Comparison of ENCODE assay signal across 9 cellular contexts in the genomic region with DNA sequence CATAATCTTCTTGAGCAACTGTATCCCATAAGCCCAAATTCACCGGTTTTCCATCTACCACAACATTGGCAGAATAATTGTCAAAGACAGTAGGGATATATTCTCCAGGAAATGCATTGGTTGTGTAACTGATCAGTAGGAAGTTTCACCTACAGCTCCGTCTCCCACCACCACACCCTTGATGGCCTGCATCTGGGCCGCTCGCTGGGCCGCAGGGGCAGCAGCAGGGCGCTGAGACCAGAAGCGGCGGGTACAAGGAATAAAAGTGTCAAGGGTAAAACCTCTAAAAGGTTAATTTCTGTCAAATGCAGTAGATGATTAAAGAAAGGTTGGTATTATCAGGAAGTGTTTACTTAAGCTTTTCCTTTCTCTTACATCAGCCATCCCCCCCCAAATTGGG.
"Had no signal": no experiment of that assay in that cellular context is flagged by ENCODE, and none has a peak within 500 bp of the region (broad histone marks: within the 10 kb centered on the region; RNA-seq: fewer than 3 reads in every experiment).

No MANE protein-coding gene starts in this region.

- H3K27ac ChIP-seq: HL-60, KMS-11 had no signal

- FAIRE-seq: HepG2, HTR-8/SVneo, K562 had no signal

- H3K4me3 ChIP-seq: K562 had no signal

- DNase-seq: IMR-90, Karpas-422, KBM-7, KG1 had no signal

- H3K4me2 ChIP-seq: KMS-11 had no signal

- H3K9ac ChIP-seq: KMS-11 had no signal

- ATAC-seq: HepG2, K562 had no signal
